ENCODE assay signal across 21 cellular contexts in genomic region chr15:89307791-89308190, GRCh38. TPM values are rescaled to one million over a fixed set of nuclear protein-coding genes. Genes with fewer than 3 reads are reported as not detected.
A peak's percentile ranks its signal among the peaks of the same experiment; 100 is the strongest.
DNase-seq lines count a peak whose midpoint lies in the region; ATAC-seq, FAIRE-seq and TF ChIP-seq lines count a peak whose summit lies in the region.
"Had no signal": no experiment of that assay in that cellular context is flagged by ENCODE, and none has a peak within 500 bp of the region (broad histone marks: within the 10 kb centered on the region; RNA-seq: fewer than 3 reads in every experiment).

No MANE protein-coding gene starts in this region.

- no peaks in the 10 kb centered on the region for H3K79me1 ChIP-seq in mesenchymal stem cell (replicated peaks; ENCODE audit: low read length, poor library complexity, severe bottlenecking)

- no peaks in the 10 kb centered on the region for H3K9me3 Mint-ChIP-seq in immature natural killer cell

- H2BK120ac ChIP-seq in mesenchymal stem cell (ENCODE audit: low read depth, low read length): no peak overlapping the region

- H2AK5ac ChIP-seq in mesenchymal stem cell (ENCODE audit: low read length, severe bottlenecking): no peak overlapping the region

- no peaks in the 10 kb centered on the region for H3K4me1 ChIP-seq in mesenchymal stem cell (ENCODE audit: control insufficient read depth, insufficient read depth, low read depth, low read length)
- H3K4me1 ChIP-seq: ascending aorta, suprapubic skin had no signal

- no peak overlapping the region for H3K4me3 ChIP-seq in AG09309 (ENCODE audit: control insufficient read depth, low read depth, low read length)
- no peak overlapping the region for H3K4me3 ChIP-seq in choroid plexus epithelial cell (ENCODE audit: low read depth, low read length)
- no peak overlapping the region for H3K4me3 ChIP-seq in mesenchymal stem cell (ENCODE audit: insufficient read depth in 1 of 2, low read depth in 1 of 2, low read length in 2 of 2)
- H3K4me3 ChIP-seq: ascending aorta; BLaER1 treated with 17β-estradiol and CSF1 and Interleukin-3, amounts not matched to agents 10 nM and 100 nM; left ventricle myocardium inferior; skin epidermis; suprapubic skin had no signal

- no peak overlapping the region for H3K27ac ChIP-seq in mesenchymal stem cell (ENCODE audit: low read length, poor library complexity, severe bottlenecking)
- H3K27ac ChIP-seq: ascending aorta, left ventricle myocardium inferior, skin epidermis, suprapubic skin, VCaP had no signal

- H3K4ac ChIP-seq in mesenchymal stem cell (ENCODE audit: low read depth in 1 of 2, low read length in 2 of 2): no peak overlapping the region

- H3K36me3 ChIP-seq in mesenchymal stem cell (ENCODE audit: control insufficient read depth in 1 of 2, insufficient read depth in 2 of 2, low read depth in 1 of 2, low read length in 2 of 2): peaks cover 9 to 29% of the 10 kb centered on the region in 2 experiments
- H3K36me3 ChIP-seq: ascending aorta, left ventricle myocardium inferior had no signal

- H3K23ac ChIP-seq in mesenchymal stem cell (ENCODE audit: low read length in 2 of 2): no peak overlapping the region

- H3K4me3 Mint-ChIP-seq in immature natural killer cell: no peak overlapping the region

- no peak overlapping the region for H3K9ac ChIP-seq in mesenchymal stem cell (ENCODE audit: low read length)
- H3K9ac ChIP-seq: BLaER1 treated with 17β-estradiol and CSF1 and Interleukin-3, amounts not matched to agents 10 nM and 100 nM had no signal

- no peak overlapping the region for H3K18ac ChIP-seq in mesenchymal stem cell (ENCODE audit: low read depth in 1 of 2, low read length in 2 of 2)

- H2BK12ac ChIP-seq in mesenchymal stem cell (ENCODE audit: low read length in 2 of 2): no peak overlapping the region

- no peak overlapping the region for H2BK5ac ChIP-seq in mesenchymal stem cell (ENCODE audit: low read depth, low read length, poor library complexity, severe bottlenecking)

- H3K27me3 ChIP-seq in mesenchymal stem cell (ENCODE audit: control insufficient read depth in 1 of 2, insufficient read depth in 1 of 2, low read length in 2 of 2): no peaks in the 10 kb centered on the region
- H3K27me3 ChIP-seq: ascending aorta; BLaER1 treated with 17β-estradiol and CSF1 and Interleukin-3, amounts not matched to agents 10 nM and 100 nM; suprapubic skin had no signal

- no peaks in the 10 kb centered on the region for H3K4me1 Mint-ChIP-seq in immature natural killer cell

- peaks cover 0 to 2% (median 0%) of the 10 kb centered on the region in 3 donors for H3K27me3 Mint-ChIP-seq in immature natural killer cell (ENCODE audit: low read depth in 3 of 3)

- TF ChIP-seq CTCF in AG09309 (IDR thresholded peaks at IDR 0.05; ENCODE audit: control insufficient read depth, insufficient read depth, low read depth, low read length, missing control alignments) (no peak), choroid plexus epithelial cell (conservative IDR thresholded peaks at IDR 0.05; ENCODE audit: low read depth, low read length) (no peak)

- H2AFZ ChIP-seq in mesenchymal stem cell (ENCODE audit: low read depth, low read length): no peak overlapping the region

- DNase-seq in AG09309 (ENCODE audit: low read depth) (peak; percentile 27), HT1080 (ENCODE audit: low read depth) (peak; percentile 24), choroid plexus epithelial cell (ENCODE audit: low read depth) (peak; percentile 50), mesenchymal stem cell (peak; percentile 65), immature natural killer cell (no peak), NCI-H345 treated with DMSO at 0.1 percent for 48 hours (lab: John Stamatoyannopoulos, UW; ENCODE audit: unreplicated experiment) (no peak), RCC 7860 (ENCODE audit: low spot score) (no peak)
- DNase-seq: activated CD8-positive, alpha-beta memory T cell treated with anti-CD3 and anti-CD28 coated beads for 24 hours; activated gamma-delta T cell; KG1; left ventricle myocardium inferior; NCI-H1092 treated with DMSO at 0.1 percent for 48 hours; NCI-H82; stimulated activated CD4-positive, alpha-beta T cell treated with anti-CD3 and anti-CD28 coated beads, Interleukin-4, amount 100 ng/mL, for 24 hours; stimulated activated CD8-positive, alpha-beta memory T cell treated with anti-CD3 and anti-CD28 coated beads, Interleukin-4, amount 100 ng/mL, for 48 hours had no signal

- no peak for FAIRE-seq in RCC 7860 (lab: Jason Lieb, UNC)

- no peak for ATAC-seq in HG03342 (IDR thresholded peaks at IDR 0.05; ENCODE audit: unreplicated experiment)

- peaks cover 10 to 18% (median 14%) of the 10 kb centered on the region in 3 donors for H3K36me3 Mint-ChIP-seq in immature natural killer cell

- H3K27ac Mint-ChIP-seq in immature natural killer cell: peak overlapping the region in 1 of 6 donors; percentile 55

- H2BK15ac ChIP-seq in mesenchymal stem cell (ENCODE audit: low read depth, poor library complexity, severe bottlenecking): no peak overlapping the region

- no peak overlapping the region for H3K14ac ChIP-seq in mesenchymal stem cell (ENCODE audit: low read length in 2 of 2)

- no peak overlapping the region for H4K91ac ChIP-seq in mesenchymal stem cell (ENCODE audit: low read length)

- no peak overlapping the region for H3K4me2 ChIP-seq in mesenchymal stem cell (ENCODE audit: low read length, poor library complexity, severe bottlenecking)

- no CpG with 5 or more reads among the region's 2 CpGs for WGBS in mesenchymal stem cell

- H4K8ac ChIP-seq in mesenchymal stem cell (ENCODE audit: low read length): no peak overlapping the region

- H3K9me3 ChIP-seq in mesenchymal stem cell (ENCODE audit: control insufficient read depth, low read length): peaks cover 13% of the 10 kb centered on the region
- H3K9me3 ChIP-seq: ascending aorta; BLaER1 treated with 17β-estradiol and CSF1 and Interleukin-3, amounts not matched to agents 10 nM and 100 nM; left ventricle myocardium inferior; suprapubic skin had no signal

RNA-seq across cellular contexts. Expression of gene POLG, which starts 26.8 kb away (rescaled TPM):
- 59.6 and 81.5 TPM in 2 replicates for total RNA-seq in HT1080 (2014; rRNA removed; shearing (Covaris generic))
- polyA plus RNA-seq in HT1080 (2015; cell fraction: cytosol; rRNA removed): 32.7 and 35.0 TPM in 2 replicates
- 94.7 and 115 TPM in 2 replicates for polyA plus RNA-seq in HT1080 (2015; cell fraction: nucleus; rRNA removed)
- polyA plus RNA-seq in mesenchymal stem cell (2013, experiment 1 of 2): 18.2 TPM
- 16.6 TPM for polyA plus RNA-seq in mesenchymal stem cell (2013, experiment 2 of 2)
- 10 to 100 TPM; 24.3 to 79.1 (median 28.6) TPM for polyA plus RNA-seq in immature natural killer cell

Comparison
In these comparisons a context has a peak if more than half of its experiments do, and no peak if none do; other contexts are left out.
1. DNase-seq: peak in AG09309 (single experiment), HT1080 (single experiment), choroid plexus epithelial cell (single experiment) and mesenchymal stem cell (single experiment); none in immature natural killer cell (0 of 3), NCI-H345 treated with DMSO at 0.1 percent for 48 hours (single experiment) and RCC 7860 (single experiment).